ENCODE assay signal across 8 cellular contexts in the genomic region with DNA sequence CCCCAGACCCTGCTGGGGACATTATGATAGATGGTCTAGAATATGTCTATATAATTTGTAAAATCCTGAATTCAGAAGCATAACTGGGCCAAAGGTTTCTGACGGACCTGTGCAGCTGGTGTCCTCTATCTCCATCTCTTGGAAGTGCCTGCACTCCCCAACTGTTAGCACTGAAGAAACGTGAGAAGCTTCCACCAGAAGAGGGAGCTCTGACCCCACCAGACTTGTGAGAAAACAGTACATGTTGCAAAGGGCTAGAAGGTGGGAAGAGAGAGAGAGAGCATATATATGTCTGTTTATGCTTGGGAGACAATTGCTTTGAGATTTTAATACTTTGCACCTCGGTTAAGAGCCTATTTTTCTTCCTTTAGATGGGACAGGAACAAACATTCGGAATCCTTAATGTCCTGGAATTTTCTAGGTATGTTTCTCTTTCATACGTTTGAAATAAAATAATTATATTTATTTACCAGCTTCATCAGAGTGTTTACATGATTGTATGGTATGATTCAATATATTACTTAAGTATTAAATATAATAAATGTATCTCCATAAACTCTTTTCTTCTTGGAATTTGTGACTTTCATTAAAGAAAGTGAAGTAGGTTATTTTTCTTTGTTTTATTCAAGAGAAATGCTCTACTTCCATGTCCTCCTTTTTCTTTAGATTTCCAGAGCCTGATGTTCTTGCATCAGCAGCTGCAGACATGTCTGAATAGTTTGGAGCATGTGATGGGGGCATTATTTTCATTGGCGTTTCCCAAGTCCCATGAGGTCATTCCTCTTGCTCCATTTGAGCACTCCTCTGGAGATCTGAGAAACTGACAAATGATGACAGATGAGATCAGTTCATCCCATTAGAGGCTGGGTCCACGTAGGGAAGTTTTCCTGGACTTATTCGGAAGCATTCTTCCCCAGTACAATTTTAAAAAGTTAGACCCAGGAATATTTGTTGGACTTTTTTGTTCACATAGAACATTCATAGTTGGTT.
DNase-seq lines count a peak whose midpoint lies in the region; ATAC-seq, FAIRE-seq and TF ChIP-seq lines count a peak whose summit lies in the region.

No MANE protein-coding gene starts in this region.

- H3K14ac ChIP-seq in H1 (ENCODE audit: insufficient read length), result no peak overlapping the region

- H4K91ac ChIP-seq in H1 (replicated peaks; ENCODE audit: insufficient read length, low read length), result no peak overlapping the region

- H3K27ac Mint-ChIP-seq in mesothelial cell of epicardium, result no peak overlapping the region

- CTCF ChIA-PET in A673 (lab: Charles Lee), result interaction anchor here (0.6 to 1.1 kb wide), 6 partner anchors 59 to 501 kb away, joined by 3 to 7 read pairs (median 4); no protein-coding TSS in a partner anchor
- CTCF ChIA-PET in H1 (lab: Charles Lee; ENCODE audit: partially characterized antibody), result interaction anchor here (0.7 to 2.3 kb wide), 34 partner anchors 9 to 543 kb away, joined by 3 to 29 read pairs (median 4); no protein-coding TSS in a partner anchor

- no peak overlapping the region for H3K9ac ChIP-seq in H1 (replicated peaks in 1 of 4; ENCODE audit: extremely low read depth in 1 of 4, low read depth in 3 of 4, low read length in 3 of 4)

- BruUV-seq in A673 (replicated peaks; lab: Mats Ljungman, UMichigan), result no TSS peak

- FAIRE-seq in HTR-8/SVneo (lab: Jason Lieb, UNC), result no peak
- FAIRE-seq in H1 (lab: Jason Lieb, UNC), result peak; percentile 82

- H2BK20ac ChIP-seq in H1 (ENCODE audit: low read length), result no peak overlapping the region

- peak; percentile 82 for ATAC-seq in GM18867 (IDR thresholded peaks at IDR 0.05; ENCODE audit: unreplicated experiment)

- peak; percentile 91 for DNase-seq in A673 (ENCODE audit: low spot score)
- peak; percentile 43 for DNase-seq in HTR-8/SVneo (ENCODE audit: insufficient read length, low spot score)
- DNase-seq in NK-92 (lab: John Stamatoyannopoulos, UW; ENCODE audit: unreplicated experiment), result peak; percentile 6
- peak; percentile 44 to 50 for DNase-seq in activated CD8-positive, alpha-beta memory T cell treated with anti-CD3 and anti-CD28 coated beads for 1 hour (ENCODE audit: extremely low read depth in 1 of 2, low read depth in 1 of 2)
- DNase-seq in H1 (ENCODE audit: low read depth in 1 of 2, low spot score in 2 of 2), result peak; percentile 80 to 89
- DNase-seq in mesothelial cell of epicardium (ENCODE audit: low spot score in 2 of 2, unreplicated experiment in 2 of 2), result peak; percentile 57 to 86
- DNase-seq in stimulated activated CD8-positive, alpha-beta memory T cell treated with anti-CD3 and anti-CD28 coated beads, Interleukin-4, amount 100 ng/mL, for 24 hours (ENCODE audit: low read depth), result peak; percentile 53

- no peak overlapping the region for H3K18ac ChIP-seq in H1 (ENCODE audit: extremely low read depth, low read length)

- no peak for TF ChIP-seq POLR2A in H1 (IDR thresholded peaks at IDR 0.05; ENCODE audit: control extremely low read depth in 1 of 2, low read depth in 2 of 2, low read length in 2 of 2)

- no peak for TF ChIP-seq EP300 in H1 (IDR thresholded peaks at IDR 0.05; ENCODE audit: borderline replicate concordance in 1 of 2, low read depth in 2 of 2, low read length in 2 of 2)

- no peaks in the 10 kb centered on the region for H4K20me1 ChIP-seq in H1 (replicated peaks in 1 of 2; ENCODE audit: control insufficient read depth in 1 of 2, insufficient read depth in 2 of 2, low read length in 2 of 2)

- no peak overlapping the region for H3K23ac ChIP-seq in H1 (ENCODE audit: insufficient read length)

- peak; percentile 99 to 100 for TF ChIP-seq RAD21 in H1 (IDR thresholded peaks at IDR 0.05 in 1 of 2, conservative IDR thresholded peaks at IDR 0.05 in 1 of 2; ENCODE audit: low read depth in 2 of 2, low read length in 2 of 2)

- POLR2A ChIA-PET in A673 (lab: Charles Lee; ENCODE audit: low non-redundant PET) (no interaction called here), H1 (lab: Charles Lee; ENCODE audit: partially characterized antibody) (interaction anchor here (0.6 kb wide), 1 partner anchor 34 kb away, joined by 3 read pairs; no protein-coding TSS in a partner anchor)

- no peak overlapping the region for H2AK5ac ChIP-seq in H1 (ENCODE audit: low read depth, low read length)

- no peaks in the 10 kb centered on the region for H3K9me3 Mint-ChIP-seq in mesothelial cell of epicardium

- no peak overlapping the region for H2BK120ac ChIP-seq in H1 (replicated peaks; ENCODE audit: low read depth, low read length)

- H3K36me3 Mint-ChIP-seq in mesothelial cell of epicardium, result peaks cover 6% of the 10 kb centered on the region

- no peak overlapping the region for H3K4me3 ChIP-seq in A673 (ENCODE audit: low read depth, low read length, poor library complexity, severe bottlenecking)
- no peak overlapping the region for H3K4me3 ChIP-seq in H1 (ENCODE audit: extremely low read depth in 1 of 4, insufficient read depth in 2 of 4, low read depth in 3 of 4, low read length in 4 of 4)

- H3K4me1 Mint-ChIP-seq in mesothelial cell of epicardium, result peaks cover 4% of the 10 kb centered on the region

- H3K27me3 Mint-ChIP-seq in mesothelial cell of epicardium (ENCODE audit: low read depth), result peaks cover 8% of the 10 kb centered on the region

- peak; percentile 93 for TF ChIP-seq CTCF in A673 (conservative IDR thresholded peaks at IDR 0.05; ENCODE audit: low read depth, low read length)
- TF ChIP-seq CTCF in H1 (IDR thresholded peaks at IDR 0.05; ENCODE audit: control extremely low read depth in 1 of 3, insufficient read depth in 1 of 3, low read depth in 1 of 3, low read length in 3 of 3), result peak; percentile 52 to 96 (median 92)
- peak; percentile 69 for TF ChIP-seq CTCF in mesothelial cell of epicardium (IDR thresholded peaks at IDR 0.05; ENCODE audit: unreplicated experiment)

- H3K36me3 ChIP-seq in A673 (ENCODE audit: insufficient read depth, low read length, poor library complexity, severe bottlenecking) (no peaks in the 10 kb centered on the region), H1 (ENCODE audit: control insufficient read depth in 2 of 4, insufficient read depth in 4 of 4, low read length in 3 of 4) (no peaks in the 10 kb centered on the region)

- no peak overlapping the region for H2BK12ac ChIP-seq in H1 (ENCODE audit: low read depth, low read length)

- intact Hi-C loops in A673 (cut with micrococcal nuclease; ENCODE audit: unreplicated experiment), result loop anchor here (1.0 to 5.0 kb wide), 3 partner anchors 248 to 497 kb away; no protein-coding TSS in a partner anchor

- no peaks in the 10 kb centered on the region for H3K23me2 ChIP-seq in H1 (ENCODE audit: low read depth, low read length)

- no peak overlapping the region for H3K27ac ChIP-seq in A673 (ENCODE audit: low read depth, low read length, poor library complexity, severe bottlenecking)
- H3K27ac ChIP-seq in H1 (ENCODE audit: low read depth, low read length), result no peak overlapping the region

- no peaks in the 10 kb centered on the region for H3K27me3 ChIP-seq in A673 (replicated peaks; ENCODE audit: insufficient read depth, low read depth, low read length, poor library complexity)
- no peaks in the 10 kb centered on the region for H3K27me3 ChIP-seq in H1 (replicated peaks in 1 of 4; ENCODE audit: control insufficient read depth in 3 of 4, extremely low read depth in 1 of 4, insufficient read depth in 3 of 4, low read length in 3 of 4)

- 51% methylated on average over 8 of the region's 8 CpGs; no CpG with 5 or more reads in 1 of the 2 experiments for WGBS in H1 (ENCODE audit: extremely low coverage in 1 of 2, insufficient coverage in 1 of 2, insufficient read length in 1 of 2, insufficient replicate concordance in 2 of 2, low coverage in 1 of 2, low lambda C conversion rate in 2 of 2, missing lambda C conversion rate in 1 of 2), 2 experiments

- H4K8ac ChIP-seq in H1 (ENCODE audit: extremely low read depth, insufficient read depth, low read length), result no peak overlapping the region

- no peak overlapping the region for H2BK5ac ChIP-seq in H1 (ENCODE audit: low read depth, low read length)

- no peak overlapping the region for H2AFZ ChIP-seq in H1 (ENCODE audit: low read length)

- no peaks in the 10 kb centered on the region for H3K79me2 ChIP-seq in H1 (ENCODE audit: control insufficient read depth in 1 of 2, insufficient read depth in 2 of 2, low read length in 2 of 2)

- no peak overlapping the region for H2BK15ac ChIP-seq in H1 (ENCODE audit: low read length)

- no peak overlapping the region for H3K4me2 ChIP-seq in H1 (ENCODE audit: insufficient read depth in 1 of 2, low read depth in 2 of 2, low read length in 2 of 2)

- no peak overlapping the region for H3K4ac ChIP-seq in H1 (replicated peaks; ENCODE audit: insufficient read length, low read depth, low read length)

- H4K5ac ChIP-seq in H1 (ENCODE audit: insufficient read length, low read depth, low read length), result no peak overlapping the region

- H3K56ac ChIP-seq in H1 (replicated peaks; ENCODE audit: insufficient read length, low read depth, low read length), result no peak overlapping the region

- H3K79me1 ChIP-seq in H1 (ENCODE audit: low read depth, low read length), result no peaks in the 10 kb centered on the region

- no peak overlapping the region for H3K4me3 Mint-ChIP-seq in mesothelial cell of epicardium

- H3K9me3 ChIP-seq in A673 (ENCODE audit: low read depth, low read length, poor library complexity, severe bottlenecking) (no peaks in the 10 kb centered on the region), H1 (ENCODE audit: insufficient read depth in 2 of 2, low read depth in 1 of 2, low read length in 1 of 2) (no peaks in the 10 kb centered on the region)

- H3K4me1 ChIP-seq in A673 (ENCODE audit: insufficient read depth, low read length, poor library complexity, severe bottlenecking) (peaks cover 2% of the 10 kb centered on the region), H1 (replicated peaks in 1 of 4; ENCODE audit: control insufficient read depth in 3 of 4, insufficient read depth in 4 of 4, low read length in 3 of 4) (no peaks in the 10 kb centered on the region; a peak in 1 of 7 replicates)

TF ChIP-seq in H1, 55 proteins besides CTCF, POLR2A, EP300 and RAD21 (continues in another document):
- TF ChIP-seq CBX5 (IDR thresholded peaks at IDR 0.05; ENCODE audit: low read depth, low read length), result no peak
- no peak for TF ChIP-seq NRF1 (IDR thresholded peaks at IDR 0.05; ENCODE audit: low read depth, low read length)
- TF ChIP-seq, protein P1, sequence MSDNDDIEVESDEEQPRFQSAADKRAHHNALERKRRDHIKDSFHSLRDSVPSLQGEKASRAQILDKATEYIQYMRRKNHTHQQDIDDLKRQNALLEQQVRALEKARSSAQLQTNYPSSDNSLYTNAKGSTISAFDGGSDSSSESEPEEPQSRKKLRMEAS (IDR thresholded peaks at IDR 0.05), result no peak
- TF ChIP-seq E2F6 (IDR thresholded peaks at IDR 0.05), result no peak
- TF ChIP-seq CREB1 (IDR thresholded peaks at IDR 0.05), result no peak

Comparison
In these comparisons a context has a peak if more than half of its experiments do, and no peak if none do; other contexts are left out.
1. DNase-seq: peak in every context shown above with its lines; median percentile 91 in A673; 84 in H1; 72 in mesothelial cell of epicardium; 53 in stimulated activated CD8-positive, alpha-beta memory T cell treated with anti-CD3 and anti-CD28 coated beads, Interleukin-4, amount 100 ng/mL, for 24 hours; 47 in activated CD8-positive, alpha-beta memory T cell treated with anti-CD3 and anti-CD28 coated beads for 1 hour; 43 in HTR-8/SVneo; 6 in NK-92.